Comparison of ENCODE assay signal across 9 cellular contexts in the genomic region with DNA sequence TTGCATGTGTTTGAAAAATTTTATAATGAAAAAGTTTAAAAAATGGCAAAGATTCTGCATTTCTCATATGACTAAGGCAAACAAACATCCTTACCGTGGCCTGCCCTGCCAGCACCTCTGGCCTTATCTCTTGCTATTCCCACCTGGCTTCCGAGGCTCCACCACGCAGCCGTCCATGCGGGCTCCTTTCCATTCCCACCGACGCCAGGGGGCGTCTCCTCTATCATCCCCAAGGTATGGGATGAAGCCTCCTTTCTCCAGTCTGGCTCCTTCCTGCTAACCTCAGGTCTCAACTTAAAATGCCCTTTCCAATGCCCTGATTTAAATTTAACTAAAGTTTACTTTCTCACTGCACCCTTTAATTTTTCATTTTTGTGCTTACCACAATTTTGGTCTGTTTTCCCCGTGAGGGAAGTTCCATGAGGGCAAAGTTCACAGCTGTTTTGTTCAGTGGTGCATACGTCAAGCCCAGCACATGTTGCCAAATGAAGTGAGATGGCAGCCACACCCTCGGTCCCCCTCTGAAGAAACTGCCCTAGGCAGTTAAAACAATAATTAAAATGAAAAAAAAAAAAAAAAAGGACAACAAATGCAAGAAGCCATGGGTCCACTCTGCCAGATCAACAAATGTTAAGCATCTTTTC. TPM values are rescaled to one million over a fixed set of nuclear protein-coding genes. Genes with fewer than 3 reads are reported as not detected.
A peak's percentile ranks its signal among the peaks of the same experiment; 100 is the strongest.
DNase-seq lines count a peak whose midpoint lies in the region; ATAC-seq lines count a peak whose summit lies in the region.
"Had no signal": no experiment of that assay in that cellular context is flagged by ENCODE, and none has a peak within 500 bp of the region (broad histone marks: within the 10 kb centered on the region; RNA-seq: fewer than 3 reads in every experiment).

No MANE protein-coding gene starts in this region.

- H3K27ac Mint-ChIP-seq in activated T-helper 17 cell treated with anti-CD3 and anti-CD28 coated beads, Interleukin-2, amount 50 U/mL, for 72 hours = no peak overlapping the region
- no peak overlapping the region for H3K27ac Mint-ChIP-seq in CD8-positive, alpha-beta memory T cell
- H3K27ac Mint-ChIP-seq: CD4-positive, CD25-positive, alpha-beta regulatory T cell had no signal

- H3K27me3 Mint-ChIP-seq in activated T-helper 17 cell treated with anti-CD3 and anti-CD28 coated beads, Interleukin-2, amount 50 U/mL, for 72 hours = no peaks in the 10 kb centered on the region
- H3K27me3 Mint-ChIP-seq in CD8-positive, alpha-beta memory T cell = peaks cover 6 to 15% of the 10 kb centered on the region in 2 donors

- no peak overlapping the region for H3K4me3 ChIP-seq in CD8-positive, alpha-beta memory T cell (ENCODE audit: low read length)

- peak; percentile 44 for ATAC-seq in activated T-helper 17 cell treated with anti-CD3 and anti-CD28 coated beads, Interleukin-2, amount 50 U/mL, for 72 hours (replicated peaks)

- no peaks in the 10 kb centered on the region for H3K9me3 ChIP-seq in CD8-positive, alpha-beta memory T cell (ENCODE audit: low read length)

- H3K4me3 Mint-ChIP-seq in activated T-helper 17 cell treated with anti-CD3 and anti-CD28 coated beads, Interleukin-2, amount 50 U/mL, for 72 hours = no peak overlapping the region
- no peak overlapping the region for H3K4me3 Mint-ChIP-seq in CD8-positive, alpha-beta memory T cell
- H3K4me3 Mint-ChIP-seq: CD4-positive, CD25-positive, alpha-beta regulatory T cell had no signal

- POLR2A ChIA-PET in CD8-positive, alpha-beta memory T cell (lab: Charles Lee) = no interaction called here

- CTCF ChIA-PET in CD8-positive, alpha-beta memory T cell (lab: Charles Lee) = no interaction called here

- H3K36me3 Mint-ChIP-seq in activated T-helper 17 cell treated with anti-CD3 and anti-CD28 coated beads, Interleukin-2, amount 50 U/mL, for 72 hours (ENCODE audit: low read depth) = no peaks in the 10 kb centered on the region
- H3K36me3 Mint-ChIP-seq in CD8-positive, alpha-beta memory T cell = peaks cover 0 to 20% (median 0%) of the 10 kb centered on the region in 3 donors
- H3K36me3 Mint-ChIP-seq: CD4-positive, CD25-positive, alpha-beta regulatory T cell had no signal

- H3K27me3 ChIP-seq in CD8-positive, alpha-beta memory T cell (ENCODE audit: insufficient read depth, low read length, poor library complexity, severe bottlenecking) = no peaks in the 10 kb centered on the region

- H3K9me3 Mint-ChIP-seq in activated T-helper 17 cell treated with anti-CD3 and anti-CD28 coated beads, Interleukin-2, amount 50 U/mL, for 72 hours = peaks cover 21% of the 10 kb centered on the region
- H3K9me3 Mint-ChIP-seq in CD8-positive, alpha-beta memory T cell = peaks cover 2 to 17% (median 14%) of the 10 kb centered on the region in 5 donors

- DNase-seq in SIG-M5 treated with dmso at 0.1 percent for 504 hours (lab: John Stamatoyannopoulos, UW; ENCODE audit: unreplicated experiment) (peak; percentile 8), SIG-M5 (lab: John Stamatoyannopoulos, UW) (no peak), NCI-H1930 (lab: John Stamatoyannopoulos, UW) (peak; percentile 29 to 64), kidney tubule cell (ENCODE audit: low spot score) (peak; percentile 49), germinal center (ENCODE audit: low spot score) (no peak), mesenteric fat pad (ENCODE audit: low spot score) (no peak)
- DNase-seq in CD8-positive, alpha-beta memory T cell = no peak

- H3K36me3 ChIP-seq in CD8-positive, alpha-beta memory T cell (ENCODE audit: insufficient read depth, low read length) = no peaks in the 10 kb centered on the region

- H3K4me1 ChIP-seq in CD8-positive, alpha-beta memory T cell (ENCODE audit: insufficient read depth, low read length) = no peaks in the 10 kb centered on the region

- H3K27ac ChIP-seq in CD8-positive, alpha-beta memory T cell (ENCODE audit: low read depth, low read length) = no peak overlapping the region

- no peaks in the 10 kb centered on the region for H3K4me1 Mint-ChIP-seq in activated T-helper 17 cell treated with anti-CD3 and anti-CD28 coated beads, Interleukin-2, amount 50 U/mL, for 72 hours
- no peaks in the 10 kb centered on the region for H3K4me1 Mint-ChIP-seq in CD8-positive, alpha-beta memory T cell

RNA-seq across cellular contexts. Expression of a gene that starts 13.3 kb away (rescaled TPM):
- under 1 TPM; 0.19 to 0.26 TPM for total RNA-seq in activated T-helper 17 cell treated with anti-CD3 and anti-CD28 coated beads, Interleukin-2, amount 50 U/mL, for 72 hours
- total RNA-seq in CD8-positive, alpha-beta memory T cell = under 1 TPM; 0.35 to 0.44 TPM
- 0.54 TPM for polyA plus RNA-seq in CD8-positive, alpha-beta memory T cell
- total RNA-seq in mesenteric fat pad = 0.84 TPM

Comparison
In these comparisons a context has a peak if more than half of its experiments do, and no peak if none do; other contexts are left out.
1. DNase-seq: peak in SIG-M5 treated with dmso at 0.1 percent for 504 hours (single experiment), NCI-H1930 (2 of 2) and kidney tubule cell (single experiment); none in SIG-M5 (single experiment), germinal center (single experiment), CD8-positive, alpha-beta memory T cell (0 of 5) and mesenteric fat pad (single experiment).